19 cellular contexts compared by ENCODE assay signal in the genomic region with DNA sequence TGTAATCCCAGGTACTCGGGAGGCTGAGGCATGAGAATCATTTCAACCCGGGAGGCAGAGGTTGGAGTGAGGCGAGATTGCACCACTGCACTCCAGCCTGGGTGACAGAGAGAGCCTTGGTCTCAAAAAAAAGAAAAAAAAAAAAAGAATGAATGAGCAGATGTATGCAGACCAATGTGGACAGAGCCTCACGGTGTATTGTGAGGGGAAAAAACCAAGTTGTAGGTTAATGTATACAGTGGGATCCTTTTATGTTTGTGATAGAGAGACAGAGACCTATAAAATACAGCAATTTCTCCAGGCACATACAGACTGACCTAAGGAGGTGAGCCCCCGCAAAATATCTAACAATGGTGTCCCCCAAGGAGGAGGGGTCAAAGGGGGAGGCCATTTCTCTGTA. TPM values are rescaled to one million over a fixed set of nuclear protein-coding genes. Genes with fewer than 3 reads are reported as not detected.
DNase-seq lines count a peak whose midpoint lies in the region; ATAC-seq and TF ChIP-seq lines count a peak whose summit lies in the region.
"Had no signal": no experiment of that assay in that cellular context is flagged by ENCODE, and none has a peak within 500 bp of the region (broad histone marks: within the 10 kb centered on the region; RNA-seq: fewer than 3 reads in every experiment).

No MANE protein-coding gene starts in this region.

- H3K4me1 ChIP-seq in Peyer's patch (peaks cover 3 to 48% (median 12%) of the 10 kb centered on the region in 4 donors), lower lobe of right lung (peaks cover 78% of the 10 kb centered on the region), thyroid gland (peaks cover 13 to 62% of the 10 kb centered on the region in 2 donors)

- no peaks in the 10 kb centered on the region for H3K27me3 Mint-ChIP-seq in osteocyte (ENCODE audit: unreplicated experiment)
- H3K27me3 Mint-ChIP-seq: IgD-negative memory B cell had no signal

- intact Hi-C loops in lower lobe of right lung (cut with DNase I) = no loop called here
- intact Hi-C loops in thyroid gland (cut with DNase I) = no loop called here

- WGBS in thyroid gland, 2 donors = 88 to 90% methylated on average over 5 of the region's 5 CpGs

- H3K4me1 Mint-ChIP-seq in osteocyte (ENCODE audit: unreplicated experiment) = peaks cover 33% of the 10 kb centered on the region

- no peak for ATAC-seq in lower lobe of right lung
- ATAC-seq in GM21447 (IDR thresholded peaks at IDR 0.05; ENCODE audit: unreplicated experiment) = no peak

- H3K4me3 ChIP-seq in Peyer's patch (no peak overlapping the region), brain microvascular endothelial cell (ENCODE audit: low read depth, low read length) (no peak overlapping the region), lower lobe of right lung (no peak overlapping the region), thyroid gland (replicated peaks in 1 of 3) (no peak overlapping the region)
- H3K4me3 ChIP-seq: SK-N-MC, testis had no signal

- peaks cover 6% of the 10 kb centered on the region for H3K36me3 Mint-ChIP-seq in osteocyte (ENCODE audit: unreplicated experiment)
- H3K36me3 Mint-ChIP-seq: IgD-negative memory B cell, immature natural killer cell had no signal

- DNase-seq in Peyer's patch = no peak
- no peak for DNase-seq in brain microvascular endothelial cell
- DNase-seq in lower lobe of right lung = no peak
- no peak for DNase-seq in thyroid gland
- DNase-seq in COR-L47 (lab: John Stamatoyannopoulos, UW) = no peak
- DNase-seq in osteocyte (ENCODE audit: extremely low spot score, unreplicated experiment) = no peak
- DNase-seq: activated CD4-positive, alpha-beta T cell treated with anti-CD3 and anti-CD28 coated beads, Interleukin-2, amount 50 U/mL, for 1 hour; activated naive CD4-positive, alpha-beta T cell treated with anti-CD3 and anti-CD28 coated beads for 36 hours; cortex of kidney; DMS 273 treated with DMSO at 0.1 percent for 48 hours; glutamatergic neuron; NCI-H1930; NCI-H446 treated with DMSO at 0.1 percent for 48 hours; stimulated activated CD4-positive, alpha-beta T cell treated with anti-CD3 and anti-CD28 coated beads, Interleukin-4, amount 100 ng/mL, for 1 hour; testis had no signal

- H3K36me3 ChIP-seq in Peyer's patch (peaks cover 0 to 28% (median 0%) of the 10 kb centered on the region in 3 donors), brain microvascular endothelial cell (replicated peaks) (peaks cover 81% of the 10 kb centered on the region), lower lobe of right lung (peaks cover 76% of the 10 kb centered on the region), thyroid gland (no peaks in the 10 kb centered on the region)

- H3K9me3 ChIP-seq in Peyer's patch (no peaks in the 10 kb centered on the region), lower lobe of right lung (no peaks in the 10 kb centered on the region), thyroid gland (no peaks in the 10 kb centered on the region)
- H3K9me3 ChIP-seq: testis had no signal

- H3K4me3 Mint-ChIP-seq in osteocyte (ENCODE audit: unreplicated experiment) = no peak overlapping the region
- H3K4me3 Mint-ChIP-seq: activated naive CD4-positive, alpha-beta T cell treated with anti-CD3 and anti-CD28 coated beads for 36 hours had no signal

- TF ChIP-seq CTCF in Peyer's patch (IDR thresholded peaks at IDR 0.05) = no peak
- TF ChIP-seq CTCF in brain microvascular endothelial cell (IDR thresholded peaks at IDR 0.05; ENCODE audit: low read depth, low read length, missing control alignments) = no peak
- no peak for TF ChIP-seq CTCF in lower lobe of right lung (IDR thresholded peaks at IDR 0.05)
- TF ChIP-seq CTCF in thyroid gland (IDR thresholded peaks at IDR 0.05) = no peak
- TF ChIP-seq CTCF in osteocyte (IDR thresholded peaks at IDR 0.05) = no peak

- H3K27me3 ChIP-seq in Peyer's patch = no peaks in the 10 kb centered on the region
- H3K27me3 ChIP-seq in brain microvascular endothelial cell (replicated peaks) = no peaks in the 10 kb centered on the region
- H3K27me3 ChIP-seq in lower lobe of right lung (ENCODE audit: low read depth) = no peaks in the 10 kb centered on the region
- H3K27me3 ChIP-seq in thyroid gland = no peaks in the 10 kb centered on the region
- H3K27me3 ChIP-seq: testis had no signal

- H3K27ac ChIP-seq in Peyer's patch (peak overlapping the region; percentile 57 to 95 (median 74)), brain microvascular endothelial cell (peak overlapping the region; percentile 90), lower lobe of right lung (peak overlapping the region; percentile 78), thyroid gland (peak overlapping the region; percentile 12 to 87 (median 68))
- H3K27ac ChIP-seq: SK-N-MC, testis had no signal

- no peak for TF ChIP-seq POLR2A in Peyer's patch (IDR thresholded peaks at IDR 0.05)
- no peak for TF ChIP-seq POLR2A in thyroid gland (IDR thresholded peaks at IDR 0.05)

- no peaks in the 10 kb centered on the region for H3K9me3 Mint-ChIP-seq in osteocyte (ENCODE audit: unreplicated experiment)
- H3K9me3 Mint-ChIP-seq: activated naive CD4-positive, alpha-beta T cell treated with anti-CD3 and anti-CD28 coated beads for 36 hours; IgD-negative memory B cell; immature natural killer cell had no signal

- in situ Hi-C loops in brain microvascular endothelial cell (cut with HindIII; ENCODE audit: low pct_ligation_motif_present, low sequenced_read_pairs) = no loop called here

- H3K27ac Mint-ChIP-seq in osteocyte (ENCODE audit: unreplicated experiment) = no peak overlapping the region
- H3K27ac Mint-ChIP-seq: activated naive CD4-positive, alpha-beta T cell treated with anti-CD3 and anti-CD28 coated beads for 36 hours had no signal

RNA-seq across cellular contexts. Expression of gene TGM2, which starts 11.7 kb away (rescaled TPM):
- total RNA-seq in Peyer's patch (100 to 1,000 TPM in 3 of 4 donors, 10 to 100 TPM in 1; 31.4 to 216 (median 145) TPM), lower lobe of right lung (362 TPM), thyroid gland (100 to 1,000 TPM in 1 of 4 donors, 10 to 100 TPM in 3; 16.9 to 133 (median 18.4) TPM), osteocyte (29.2 and 32.7 TPM in 2 replicates)
- total RNA-seq: activated naive CD4-positive, alpha-beta T cell treated with anti-CD3 and anti-CD28 coated beads for 36 hours had no signal
